Comparison of ENCODE assay signal across 37 cellular contexts in genomic region chr1:20147846-20148570, GRCh38. TPM values are rescaled to one million over a fixed set of nuclear protein-coding genes. Genes with fewer than 3 reads are reported as not detected.
"Had no signal": no experiment of that assay in that cellular context is flagged by ENCODE, and none has a peak within 500 bp of the region (broad histone marks: within the 10 kb centered on the region; RNA-seq: fewer than 3 reads in every experiment).

No MANE protein-coding gene starts in this region.

- H3K4me2 ChIP-seq: neural progenitor cell had no signal

- H3K9me3 Mint-ChIP-seq: naive thymus-derived CD4-positive, alpha-beta T cell; nephron; neural progenitor cell; stimulated activated effector memory CD8-positive, alpha-beta T cell treated with anti-CD3 and anti-CD28 coated beads, Interleukin-12 subunit alpha, Interleukin-12 subunit beta, amount 100 ng/mL, for 72 hours; type B pancreatic cell had no signal

- H3K36me3 ChIP-seq: esophagus muscularis mucosa, gastroesophageal sphincter, heart right ventricle, neural progenitor cell, ovary, right lobe of liver, tibial artery had no signal

- H3K27me3 ChIP-seq: gastroesophageal sphincter, neural progenitor cell, ovary, right lobe of liver, testis had no signal

- H3K9ac ChIP-seq: neural progenitor cell had no signal

- H3K27ac ChIP-seq: coronary artery, esophagus muscularis mucosa, foreskin keratinocyte, gastroesophageal sphincter, heart right ventricle, neural progenitor cell, ovary, right lobe of liver, testis, tibial artery had no signal

- H3K4me3 Mint-ChIP-seq: naive thymus-derived CD4-positive, alpha-beta T cell; nephron; neural progenitor cell; stimulated activated effector memory CD8-positive, alpha-beta T cell treated with anti-CD3 and anti-CD28 coated beads, Interleukin-12 subunit alpha, Interleukin-12 subunit beta, amount 100 ng/mL, for 72 hours; type B pancreatic cell had no signal

- H3K27me3 Mint-ChIP-seq: type B pancreatic cell had no signal

- H3K4me1 ChIP-seq: foreskin keratinocyte had no signal

- ATAC-seq: foreskin keratinocyte; gastroesophageal sphincter; heart right ventricle; left lobe of liver; naive thymus-derived CD4-positive, alpha-beta T cell; right lobe of liver; stimulated activated effector memory CD8-positive, alpha-beta T cell treated with anti-CD3 and anti-CD28 coated beads, Interleukin-12 subunit alpha, Interleukin-12 subunit beta, amount 100 ng/mL, for 72 hours had no signal

- H3K9me3 ChIP-seq: esophagus muscularis mucosa, gastroesophageal sphincter, heart right ventricle, ovary, right lobe of liver, testis, tibial artery had no signal

- H2AFZ ChIP-seq: neural progenitor cell had no signal

- H3K36me3 Mint-ChIP-seq: naive thymus-derived CD4-positive, alpha-beta T cell; neural progenitor cell; stimulated activated effector memory CD8-positive, alpha-beta T cell treated with anti-CD3 and anti-CD28 coated beads, Interleukin-12 subunit alpha, Interleukin-12 subunit beta, amount 100 ng/mL, for 72 hours; type B pancreatic cell had no signal

- H3K4me3 ChIP-seq: coronary artery, esophagus muscularis mucosa, gastroesophageal sphincter, heart right ventricle, neural progenitor cell, ovary, right lobe of liver, testis, tibial artery had no signal

- DNase-seq: central memory CD4-positive, alpha-beta T cell; dermis blood vessel endothelial cell; effector memory CD4-positive, alpha-beta T cell; foreskin keratinocyte; heart right ventricle; hypothalamus; mesenchymal stem cell; midbrain; naive thymus-derived CD4-positive, alpha-beta T cell; nucleus accumbens; ovary; retina; stimulated activated CD4-positive, alpha-beta T cell treated with anti-CD3 and anti-CD28 coated beads, Interleukin-2, amount 100 ng/mL, for 24 hours; stimulated activated CD4-positive, alpha-beta T cell treated with anti-CD3 and anti-CD28 coated beads, Interleukin-4, amount 100 ng/mL, for 24 hours; stimulated activated naive CD4-positive, alpha-beta T cell treated with Interleukin-2 at 50 U/mL for 16 hours; substantia nigra; testis; tibial artery had no signal

- FAIRE-seq: endothelial cell of umbilical vein, keratinocyte, urothelium cell line had no signal

- H3K27ac Mint-ChIP-seq: naive thymus-derived CD4-positive, alpha-beta T cell; nephron; neural progenitor cell; stimulated activated effector memory CD8-positive, alpha-beta T cell treated with anti-CD3 and anti-CD28 coated beads, Interleukin-12 subunit alpha, Interleukin-12 subunit beta, amount 100 ng/mL, for 72 hours; type B pancreatic cell had no signal

RNA-seq across cellular contexts. Expression of gene PLA2G2F, which starts 8.9 kb away (rescaled TPM):
- total RNA-seq: cerebellum; dermis blood vessel endothelial cell; endothelial cell of umbilical vein; esophagus muscularis mucosa; fibroblast of lung; gastroesophageal sphincter; heart right ventricle; left lobe of liver; lung microvascular endothelial cell; naive thymus-derived CD4-positive, alpha-beta T cell; pulmonary artery endothelial cell; right lobe of liver; testis had no signal
- polyA plus RNA-seq: endothelial cell of umbilical vein; fibroblast of lung; heart right ventricle; naive thymus-derived CD4-positive, alpha-beta T cell had no signal

RNA-seq across cellular contexts. Expression of gene PLA2G2D, which starts 28.7 kb away (rescaled TPM):
- total RNA-seq: cerebellum; dermis blood vessel endothelial cell; endothelial cell of umbilical vein; epithelial cell of proximal tubule; esophagus muscularis mucosa; fibroblast of lung; foreskin keratinocyte; gastroesophageal sphincter; left lobe of liver; lower leg skin; lung microvascular endothelial cell; mucosa of gallbladder; naive thymus-derived CD4-positive, alpha-beta T cell; pulmonary artery endothelial cell had no signal
- polyA plus RNA-seq: endothelial cell of umbilical vein; fibroblast of lung; foreskin keratinocyte; heart right ventricle; keratinocyte; naive thymus-derived CD4-positive, alpha-beta T cell had no signal

RNA-seq across cellular contexts. Expression of gene UBXN10, which starts 37.9 kb away (rescaled TPM):
- total RNA-seq: dermis blood vessel endothelial cell, endothelial cell of umbilical vein, lung microvascular endothelial cell, pulmonary artery endothelial cell had no signal
- polyA plus RNA-seq: endothelial cell of umbilical vein, fibroblast of lung had no signal

RNA-seq across cellular contexts. Expression of gene PLA2G2C, which starts 38.3 kb away (rescaled TPM):
- total RNA-seq: cerebellum, dermis blood vessel endothelial cell, endothelial cell of umbilical vein, epithelial cell of proximal tubule, fibroblast of lung, foreskin keratinocyte, heart right ventricle, left lobe of liver, lung microvascular endothelial cell, mucosa of gallbladder, ovary, pulmonary artery endothelial cell, right lobe of liver had no signal
- polyA plus RNA-seq: endothelial cell of umbilical vein; fibroblast of lung; foreskin keratinocyte; heart right ventricle; keratinocyte; naive thymus-derived CD4-positive, alpha-beta T cell had no signal
